20 cellular contexts compared by ENCODE assay signal in the genomic region with DNA sequence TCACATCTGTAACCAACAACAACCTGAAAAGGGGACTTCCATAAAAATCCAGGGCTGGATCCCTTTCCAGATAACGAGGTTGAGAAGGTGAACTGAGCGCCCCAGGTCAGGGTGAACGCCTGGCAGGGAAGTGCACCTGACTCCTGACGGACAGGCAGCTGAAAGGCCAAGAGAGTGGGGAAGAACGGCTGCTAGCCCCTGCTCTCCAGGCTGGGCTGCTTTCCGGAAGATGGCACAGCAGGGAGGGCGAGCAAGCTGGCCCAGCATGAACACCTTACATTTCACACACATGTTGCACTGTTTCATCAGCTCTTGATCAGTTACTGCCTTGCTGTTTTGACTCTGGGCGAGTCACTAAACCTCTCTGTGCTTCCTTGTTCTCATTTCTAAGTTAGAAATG.
"Had no signal": no experiment of that assay in that cellular context is flagged by ENCODE, and none has a peak within 500 bp of the region (broad histone marks: within the 10 kb centered on the region; RNA-seq: fewer than 3 reads in every experiment).

No MANE protein-coding gene starts in this region.

- H3K36me3 ChIP-seq: esophagus squamous epithelium, gastroesophageal sphincter, left ventricle myocardium inferior, lower lobe of right lung, spleen, tibial artery, upper lobe of left lung, uterus had no signal

- H3K4me1 ChIP-seq: gastroesophageal sphincter, psoas muscle, tibial artery, uterus had no signal

- H3K9ac ChIP-seq: parathyroid adenoma had no signal

- H3K4me3 ChIP-seq: esophagus squamous epithelium, gastroesophageal sphincter, left ventricle myocardium inferior, lower lobe of right lung, psoas muscle, spleen, tibial artery, upper lobe of left lung, uterus had no signal

- H3K79me2 ChIP-seq: parathyroid adenoma had no signal

- H2AFZ ChIP-seq: parathyroid adenoma had no signal

- H3K27ac ChIP-seq: esophagus squamous epithelium, gastroesophageal sphincter, left ventricle myocardium inferior, lower lobe of right lung, parathyroid adenoma, psoas muscle, spleen, tibial artery, upper lobe of left lung, uterus had no signal

- DNase-seq: effector memory CD8-positive, alpha-beta T cell; esophagus squamous epithelium; foreskin fibroblast; islet precursor cell; left ventricle myocardium inferior; lower lobe of right lung; midbrain; stimulated activated CD4-positive, alpha-beta T cell treated with anti-CD3 and anti-CD28 coated beads, Interleukin-15, amount 100 ng/mL, for 24 hours; stimulated activated CD4-positive, alpha-beta T cell treated with anti-CD3 and anti-CD28 coated beads, Interleukin-1b, Interleukin-23, amount 100 ng/mL, for 48 hours; stimulated activated CD4-positive, alpha-beta T cell treated with anti-CD3 and anti-CD28 coated beads, Interleukin-4, amount 100 ng/mL, for 24 hours; upper lobe of left lung; uterus had no signal

- H3K9me3 ChIP-seq: esophagus squamous epithelium, gastroesophageal sphincter, left ventricle myocardium inferior, lower lobe of right lung, psoas muscle, spleen, tibial artery, upper lobe of left lung, uterus had no signal

- ATAC-seq: effector memory CD8-positive, alpha-beta T cell; gastroesophageal sphincter; lower lobe of right lung; natural killer cell treated with Interleukin-12 subunit alpha and Interleukin-12 subunit beta and Interleukin-15 and Interleukin-18, amount 100 ng/mL, for 72 hours; psoas muscle; sciatic nerve; stimulated activated memory B cell treated with anti-CD40 and anti-IgM and Interleukin-4, amounts not matched to agents 10 μg/mL and 1 μg/mL and 100 μg/mL, for 72 hours had no signal
